12 cellular contexts compared by ENCODE assay signal in the genomic region with DNA sequence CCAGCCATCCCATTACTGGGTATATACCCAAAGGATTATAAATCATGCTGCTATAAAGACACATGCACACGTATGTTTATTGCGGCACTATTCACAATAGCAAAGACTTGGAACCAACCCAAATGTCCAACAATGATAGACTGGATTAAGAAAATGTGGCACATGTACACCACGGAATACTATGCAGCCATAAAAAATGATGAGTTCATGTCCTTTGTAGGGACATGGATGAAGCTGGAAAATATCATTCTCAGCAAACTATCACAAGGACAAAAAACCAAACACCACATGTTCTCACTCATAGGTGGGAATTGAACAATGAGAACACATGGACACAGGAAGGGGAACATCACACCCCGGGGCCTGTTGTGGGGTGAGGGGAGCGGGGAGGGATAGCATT. TPM values are rescaled to one million over a fixed set of nuclear protein-coding genes. Genes with fewer than 3 reads are reported as not detected.
"Had no signal": no experiment of that assay in that cellular context is flagged by ENCODE, and none has a peak within 500 bp of the region (broad histone marks: within the 10 kb centered on the region; RNA-seq: fewer than 3 reads in every experiment).

No MANE protein-coding gene starts in this region.

RNA-seq across cellular contexts. Expression of gene TMC2, which starts 29.9 kb away (rescaled TPM):
- total RNA-seq: hepatocyte, kidney, kidney epithelial cell, left colon, left lobe of liver, left ventricle myocardium inferior, liver, lung microvascular endothelial cell, mammary epithelial cell, mononuclear cell, myocyte had no signal
- polyA plus RNA-seq: hepatocyte, keratinocyte, liver, mammary epithelial cell had no signal
